ENCODE assay signal across 11 cellular contexts in the genomic region with DNA sequence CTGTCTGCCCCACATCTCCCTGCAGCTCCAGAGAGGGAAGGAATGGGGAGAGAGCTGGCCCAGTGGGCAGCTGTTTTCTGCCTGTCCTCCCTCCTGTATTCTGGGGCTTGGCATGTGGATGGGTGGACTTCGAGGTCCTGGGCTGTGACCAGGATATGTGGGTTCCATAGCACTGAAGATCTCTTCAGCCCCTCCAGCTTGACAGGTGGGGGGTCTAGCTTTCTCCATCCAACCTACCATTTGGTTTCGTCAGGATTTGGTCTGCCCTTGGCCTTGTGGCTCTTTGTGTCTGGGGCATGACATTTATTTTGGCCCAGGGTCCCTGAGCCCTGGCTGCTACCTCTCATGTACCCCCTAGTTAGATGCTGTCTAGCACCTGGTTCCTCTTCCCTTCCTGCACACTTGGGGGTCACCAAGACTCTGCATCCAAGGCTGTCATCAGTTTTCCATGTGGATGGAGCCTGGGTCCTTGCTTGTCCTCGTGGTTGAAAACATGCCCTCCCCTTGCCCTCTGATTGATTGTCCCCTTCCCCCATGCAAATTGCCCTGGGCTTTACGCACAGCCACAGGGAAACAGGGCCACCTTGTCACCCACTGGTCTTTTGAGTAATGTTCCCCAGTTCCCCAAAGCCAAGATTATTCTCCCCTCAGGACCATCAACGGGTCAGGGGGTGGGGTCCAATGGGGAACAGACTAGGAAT. TPM values are rescaled to one million over a fixed set of nuclear protein-coding genes. Genes with fewer than 3 reads are reported as not detected.
A peak's percentile ranks its signal among the peaks of the same experiment; 100 is the strongest.
DNase-seq lines count a peak whose midpoint lies in the region; ATAC-seq, FAIRE-seq and TF ChIP-seq lines count a peak whose summit lies in the region.
"Had no signal": no experiment of that assay in that cellular context is flagged by ENCODE, and none has a peak within 500 bp of the region (broad histone marks: within the 10 kb centered on the region; RNA-seq: fewer than 3 reads in every experiment).

No MANE protein-coding gene starts in this region.

- H3K9me3 Mint-ChIP-seq in endodermal cell (no peaks in the 10 kb centered on the region), neural crest cell (no peaks in the 10 kb centered on the region)

- peaks cover 21% of the 10 kb centered on the region for H3K36me3 ChIP-seq in endodermal cell (ENCODE audit: control insufficient read depth, insufficient read depth, low read length)
- no peaks in the 10 kb centered on the region for H3K36me3 ChIP-seq in upper lobe of right lung

- DNase-seq in LNCaP clone FGC (ENCODE audit: low read depth) (no peak), endodermal cell (no peak), neural crest cell (ENCODE audit: low read depth, low spot score) (no peak), upper lobe of right lung (no peak), GM19239 (ENCODE audit: insufficient read length, low spot score) (no peak), omental fat pad (ENCODE audit: low spot score) (no peak), NCI-H187 treated with DMSO at 0.1 percent for 48 hours (lab: John Stamatoyannopoulos, UW) (no peak)
- DNase-seq: SIG-M5; stimulated activated CD4-positive, alpha-beta T cell treated with anti-CD3 and anti-CD28 coated beads, Interleukin-15, amount 100 ng/mL, for 24 hours had no signal

- H3K9me3 ChIP-seq in endodermal cell (ENCODE audit: control insufficient read depth, low read length) (no peaks in the 10 kb centered on the region), upper lobe of right lung (no peaks in the 10 kb centered on the region)
- H3K9me3 ChIP-seq: mucosa of descending colon had no signal

- H3K27ac ChIP-seq in endodermal cell (ENCODE audit: low read depth, low read length), result no peak overlapping the region
- peak overlapping the region; percentile 82 for H3K27ac ChIP-seq in upper lobe of right lung

- H3K9ac ChIP-seq in endodermal cell (ENCODE audit: extremely low read depth, low read length, poor library complexity, severe bottlenecking), result no peak overlapping the region

- H3K4me1 Mint-ChIP-seq in endodermal cell, result peaks cover 51% of the 10 kb centered on the region
- peaks cover 55% of the 10 kb centered on the region for H3K4me1 Mint-ChIP-seq in neural crest cell

- ATAC-seq in upper lobe of right lung, result no peak
- no peak for ATAC-seq in omental fat pad (ENCODE audit: low FRiP score)

- H3K27ac Mint-ChIP-seq in endodermal cell, result no peak overlapping the region
- H3K27ac Mint-ChIP-seq in neural crest cell (ENCODE audit: unreplicated experiment), result no peak overlapping the region

- peaks cover 75% of the 10 kb centered on the region for H3K27me3 Mint-ChIP-seq in endodermal cell (ENCODE audit: insufficient read depth)
- H3K27me3 Mint-ChIP-seq in neural crest cell (ENCODE audit: low read depth), result peaks cover 49% of the 10 kb centered on the region

- no peak for FAIRE-seq in GM19239 (lab: Jason Lieb, UNC)
- FAIRE-seq: endometrium had no signal

- 11 to 59% methylated on average over 1 to 5 of the region's 5 CpGs for WGBS in endodermal cell (ENCODE audit: insufficient coverage in 1 of 2, insufficient read length in 1 of 2), 2 experiments

- H3K4me1 ChIP-seq in endodermal cell (ENCODE audit: control insufficient read depth, insufficient read depth, low read length), result peaks cover 33% of the 10 kb centered on the region
- peaks cover 47% of the 10 kb centered on the region for H3K4me1 ChIP-seq in upper lobe of right lung

- H3K4me3 Mint-ChIP-seq in endodermal cell (peak overlapping the region; percentile 81), neural crest cell (peak overlapping the region; percentile 72)

- intact Hi-C loops in upper lobe of right lung (cut with DNase I), result no loop called here

- no peak for TF ChIP-seq CTCF in LNCaP clone FGC (IDR thresholded peaks at IDR 0.05; ENCODE audit: control insufficient read depth, extremely low read depth, insufficient read depth)
- no peak for TF ChIP-seq CTCF in endodermal cell (conservative IDR thresholded peaks at IDR 0.05)
- TF ChIP-seq CTCF in neural crest cell (conservative IDR thresholded peaks at IDR 0.05), result no peak
- TF ChIP-seq CTCF in upper lobe of right lung (IDR thresholded peaks at IDR 0.05), result no peak
- TF ChIP-seq CTCF in omental fat pad (IDR thresholded peaks at IDR 0.05), result no peak

- H3K27me3 ChIP-seq in endodermal cell (ENCODE audit: control insufficient read depth, insufficient read depth, low read length, poor library complexity, severe bottlenecking) (peaks cover 36% of the 10 kb centered on the region), upper lobe of right lung (no peaks in the 10 kb centered on the region)

- H3K36me3 Mint-ChIP-seq in endodermal cell (ENCODE audit: low read depth) (no peaks in the 10 kb centered on the region), neural crest cell (ENCODE audit: low read depth) (no peaks in the 10 kb centered on the region)

- H3K4me3 ChIP-seq in LNCaP clone FGC (ENCODE audit: low read depth, low read length) (peak overlapping the region; percentile 24), endodermal cell (ENCODE audit: low read length) (peak overlapping the region; percentile 98), upper lobe of right lung (no peak overlapping the region)
- H3K4me3 ChIP-seq: mucosa of descending colon had no signal

RNA-seq across cellular contexts. Expression of a gene that starts 3.2 kb away (rescaled TPM):
- 10 to 100 TPM; 32.7 to 36.9 TPM for total RNA-seq in endodermal cell
- polyA plus RNA-seq in endodermal cell (2013, experiment 1 of 2), result 22.3 TPM
- polyA plus RNA-seq in endodermal cell (2013, experiment 2 of 2), result 23.5 TPM
- total RNA-seq in neural crest cell, result 9.7 and 13.4 TPM in 2 replicates
- total RNA-seq in upper lobe of right lung, result 7.8 TPM
- total RNA-seq in omental fat pad, result 1 to 10 TPM in 3 of 4 donors, under 1 TPM in 1; 0.79 to 3.1 (median 2.1) TPM
